In the genomic region with DNA sequence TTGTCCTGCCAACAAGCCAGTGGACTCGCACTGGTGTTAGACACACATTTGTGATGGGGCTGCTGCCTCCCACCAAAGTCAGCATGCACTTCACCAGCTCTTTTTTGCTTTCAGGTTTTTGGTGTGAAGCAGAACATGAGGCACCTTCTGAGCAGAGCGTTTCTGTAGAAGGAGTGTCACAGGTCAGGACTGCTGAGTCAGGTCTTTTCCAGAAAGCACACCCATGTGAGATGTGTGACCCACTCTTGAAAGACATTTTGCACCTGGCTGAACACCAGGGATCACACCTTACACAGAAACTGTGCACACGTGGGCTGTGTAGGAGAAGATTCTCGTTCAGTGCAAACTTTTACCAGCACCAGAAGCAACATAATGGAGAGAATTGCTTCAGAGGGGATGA, we compare ENCODE assay signal across 1 cellular context.
TF ChIP-seq lines count a peak whose summit lies in the region.

No MANE protein-coding gene starts in this region.

TF ChIP-seq in K562, 482 proteins besides CTCF, POLR2A, EP300 and RAD21:
- TF ChIP-seq MAFK (IDR thresholded peaks at IDR 0.05; ENCODE audit: low read length) (peak; percentile 83), MAFG (tag; conservative IDR thresholded peaks at IDR 0.05) (peak; percentile 66), ZNF316 (IDR thresholded peaks at IDR 0.05) (peak; percentile 63), C11orf30 (IDR thresholded peaks at IDR 0.05; ENCODE audit: low read depth) (peak; percentile 66), MCM3 (IDR thresholded peaks at IDR 0.05) (no peak), MAFF (IDR thresholded peaks at IDR 0.05; ENCODE audit: low read length) (peak; percentile 78)
- TF ChIP-seq, protein P1, sequence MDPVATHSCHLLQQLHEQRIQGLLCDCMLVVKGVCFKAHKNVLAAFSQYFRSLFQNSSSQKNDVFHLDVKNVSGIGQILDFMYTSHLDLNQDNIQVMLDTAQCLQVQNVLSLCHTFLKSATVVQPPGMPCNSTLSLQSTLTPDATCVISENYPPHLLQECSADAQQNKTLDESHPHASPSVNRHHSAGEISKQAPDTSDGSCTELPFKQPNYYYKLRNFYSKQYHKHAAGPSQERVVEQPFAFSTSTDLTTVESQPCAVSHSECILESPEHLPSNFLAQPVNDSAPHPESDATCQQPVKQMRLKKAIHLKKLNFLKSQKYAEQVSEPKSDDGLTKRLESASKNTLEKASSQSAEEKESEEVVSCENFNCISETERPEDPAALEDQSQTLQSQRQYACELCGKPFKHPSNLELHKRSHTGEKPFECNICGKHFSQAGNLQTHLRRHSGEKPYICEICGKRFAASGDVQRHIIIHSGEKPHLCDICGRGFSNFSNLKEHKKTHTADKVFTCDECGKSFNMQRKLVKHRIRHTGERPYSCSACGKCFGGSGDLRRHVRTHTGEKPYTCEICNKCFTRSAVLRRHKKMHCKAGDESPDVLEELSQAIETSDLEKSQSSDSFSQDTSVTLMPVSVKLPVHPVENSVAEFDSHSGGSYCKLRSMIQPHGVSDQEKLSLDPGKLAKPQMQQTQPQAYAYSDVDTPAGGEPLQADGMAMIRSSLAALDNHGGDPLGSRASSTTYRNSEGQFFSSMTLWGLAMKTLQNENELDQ (CRISPR knock-in tag; IDR thresholded peaks at IDR 0.05; ENCODE audit: borderline replicate concordance) = no peak
- TF ChIP-seq, protein P2, sequence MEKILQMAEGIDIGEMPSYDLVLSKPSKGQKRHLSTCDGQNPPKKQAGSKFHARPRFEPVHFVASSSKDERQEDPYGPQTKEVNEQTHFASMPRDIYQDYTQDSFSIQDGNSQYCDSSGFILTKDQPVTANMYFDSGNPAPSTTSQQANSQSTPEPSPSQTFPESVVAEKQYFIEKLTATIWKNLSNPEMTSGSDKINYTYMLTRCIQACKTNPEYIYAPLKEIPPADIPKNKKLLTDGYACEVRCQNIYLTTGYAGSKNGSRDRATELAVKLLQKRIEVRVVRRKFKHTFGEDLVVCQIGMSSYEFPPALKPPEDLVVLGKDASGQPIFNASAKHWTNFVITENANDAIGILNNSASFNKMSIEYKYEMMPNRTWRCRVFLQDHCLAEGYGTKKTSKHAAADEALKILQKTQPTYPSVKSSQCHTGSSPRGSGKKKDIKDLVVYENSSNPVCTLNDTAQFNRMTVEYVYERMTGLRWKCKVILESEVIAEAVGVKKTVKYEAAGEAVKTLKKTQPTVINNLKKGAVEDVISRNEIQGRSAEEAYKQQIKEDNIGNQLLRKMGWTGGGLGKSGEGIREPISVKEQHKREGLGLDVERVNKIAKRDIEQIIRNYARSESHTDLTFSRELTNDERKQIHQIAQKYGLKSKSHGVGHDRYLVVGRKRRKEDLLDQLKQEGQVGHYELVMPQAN (IDR thresholded peaks at IDR 0.05; ENCODE audit: borderline replicate concordance) = no peak
